18 cellular contexts compared by ENCODE assay signal in the genomic region with DNA sequence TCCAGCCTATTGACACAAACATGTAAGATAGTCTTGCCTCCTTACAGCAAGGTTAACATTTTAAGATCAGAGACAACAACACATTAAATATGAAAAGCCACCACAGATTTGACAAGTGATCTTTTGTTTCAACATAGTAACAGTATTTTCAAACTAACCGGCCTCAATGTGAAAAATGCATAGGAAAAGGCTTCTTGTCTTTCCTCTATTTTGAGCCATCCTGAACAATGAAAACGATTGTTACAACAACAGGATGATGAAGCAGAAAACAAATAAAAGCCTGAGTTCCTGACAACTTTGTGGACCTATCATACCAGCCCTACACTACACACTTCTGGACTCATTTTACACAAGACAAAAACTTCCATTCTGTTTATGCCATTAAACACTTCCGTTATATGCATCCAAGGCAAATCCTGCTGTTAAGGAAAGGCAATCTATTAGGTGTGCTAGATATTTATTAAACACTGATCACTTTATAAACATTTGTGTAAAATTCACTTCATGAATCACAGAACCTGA. TPM values are rescaled to one million over a fixed set of nuclear protein-coding genes. Genes with fewer than 3 reads are reported as not detected.
DNase-seq lines count a peak whose midpoint lies in the region; ATAC-seq and TF ChIP-seq lines count a peak whose summit lies in the region.
"Had no signal": no experiment of that assay in that cellular context is flagged by ENCODE, and none has a peak within 500 bp of the region (broad histone marks: within the 10 kb centered on the region; RNA-seq: fewer than 3 reads in every experiment).

No MANE protein-coding gene starts in this region.

- peaks cover 11% of the 10 kb centered on the region for H3K36me3 Mint-ChIP-seq in activated naive CD4-positive, alpha-beta T cell treated with anti-CD3 and anti-CD28 coated beads, Interleukin-2, amount 50 U/mL, for 24 hours

- no peaks in the 10 kb centered on the region for H3K9me3 ChIP-seq in psoas muscle
- H3K9me3 ChIP-seq: BLaER1, left ventricle myocardium inferior, thyroid gland had no signal

- H3K36me3 ChIP-seq in psoas muscle (ENCODE audit: insufficient read depth in 1 of 2, low read depth in 1 of 2) = no peaks in the 10 kb centered on the region
- H3K36me3 ChIP-seq: left ventricle myocardium inferior, thyroid gland had no signal

- WGBS in psoas muscle, 3 donors = 64 to 69% (median 67%) methylated on average over 3 of the region's 3 CpGs

- peak overlapping the region; percentile 59 for H3K27ac ChIP-seq in temporal lobe (ENCODE audit: low read depth, low read length)
- H3K27ac ChIP-seq in psoas muscle = no peak overlapping the region
- H3K27ac ChIP-seq: BLaER1, left ventricle myocardium inferior, thyroid gland had no signal

- H3K4me1 Mint-ChIP-seq in activated naive CD4-positive, alpha-beta T cell treated with anti-CD3 and anti-CD28 coated beads, Interleukin-2, amount 50 U/mL, for 24 hours = peaks cover 49% of the 10 kb centered on the region

- DNase-seq in activated naive CD4-positive, alpha-beta T cell (lab: John Stamatoyannopoulos, UW) = no peak
- DNase-seq in dermis blood vessel endothelial cell = peak; percentile 53
- peak; percentile 36 to 60 for DNase-seq in lung microvascular endothelial cell (ENCODE audit: low read depth in 2 of 2)
- DNase-seq in psoas muscle = no peak
- DNase-seq in NCI-H748 (lab: John Stamatoyannopoulos, UW; ENCODE audit: unreplicated experiment) = no peak
- DNase-seq: activated CD8-positive, alpha-beta T cell treated with anti-CD3 and anti-CD28 coated beads for 36 hours; activated naive CD4-positive, alpha-beta T cell treated with anti-CD3 and anti-CD28 coated beads, Interleukin-2, amount 50 U/mL, for 16 hours; activated T-cell treated with anti-CD3 and anti-CD28 coated beads, Interleukin-2, amount 50 U/mL, for 4 hours; GDM1; left ventricle myocardium inferior; NCI-H1930; NCI-H446; thyroid gland had no signal

- no peak overlapping the region for H3K4me3 ChIP-seq in psoas muscle
- H3K4me3 ChIP-seq: BLaER1, left ventricle myocardium inferior, thyroid gland had no signal

- intact Hi-C loops in psoas muscle (cut with DNase I) = no loop called here

- peaks cover 14% of the 10 kb centered on the region for H3K4me1 ChIP-seq in psoas muscle

- TF ChIP-seq CTCF in psoas muscle (IDR thresholded peaks at IDR 0.05) = no peak

- H3K9me3 Mint-ChIP-seq in activated naive CD4-positive, alpha-beta T cell treated with anti-CD3 and anti-CD28 coated beads, Interleukin-2, amount 50 U/mL, for 24 hours = no peaks in the 10 kb centered on the region
- H3K9me3 Mint-ChIP-seq: activated CD8-positive, alpha-beta T cell treated with anti-CD3 and anti-CD28 coated beads for 36 hours; activated T-cell treated with anti-CD3 and anti-CD28 coated beads, Interleukin-2, amount 50 U/mL, for 4 hours had no signal

- H3K27ac Mint-ChIP-seq in activated naive CD4-positive, alpha-beta T cell treated with anti-CD3 and anti-CD28 coated beads, Interleukin-2, amount 50 U/mL, for 24 hours = peak overlapping the region; percentile 17
- H3K27ac Mint-ChIP-seq: activated CD8-positive, alpha-beta T cell treated with anti-CD3 and anti-CD28 coated beads for 36 hours had no signal

- no peak overlapping the region for H3K4me3 Mint-ChIP-seq in activated naive CD4-positive, alpha-beta T cell treated with anti-CD3 and anti-CD28 coated beads, Interleukin-2, amount 50 U/mL, for 24 hours
- H3K4me3 Mint-ChIP-seq: activated CD8-positive, alpha-beta T cell treated with anti-CD3 and anti-CD28 coated beads for 36 hours; activated T-cell treated with anti-CD3 and anti-CD28 coated beads, Interleukin-2, amount 50 U/mL, for 4 hours had no signal

- no peak for ATAC-seq in psoas muscle
- ATAC-seq in activated CD4-positive, CD25-positive, alpha-beta regulatory T cell treated with anti-CD3 and anti-CD28 coated beads, Interleukin-2, amount 50 U/mL, for 24 hours = no peak
- ATAC-seq: activated CD8-positive, alpha-beta T cell treated with anti-CD3 and anti-CD28 coated beads for 36 hours; activated T-cell treated with anti-CD3 and anti-CD28 coated beads, Interleukin-2, amount 50 U/mL, for 4 hours; esophagus mucosa had no signal

- H3K27me3 Mint-ChIP-seq in activated naive CD4-positive, alpha-beta T cell treated with anti-CD3 and anti-CD28 coated beads, Interleukin-2, amount 50 U/mL, for 24 hours = no peaks in the 10 kb centered on the region
- H3K27me3 Mint-ChIP-seq: activated CD8-positive, alpha-beta T cell treated with anti-CD3 and anti-CD28 coated beads for 36 hours had no signal

- no peaks in the 10 kb centered on the region for H3K27me3 ChIP-seq in psoas muscle (ENCODE audit: insufficient read depth in 3 of 3, low read length in 2 of 3)
- H3K27me3 ChIP-seq: BLaER1, thyroid gland had no signal

RNA-seq across cellular contexts. Expression of a gene that starts 37.3 kb away (rescaled TPM):
- total RNA-seq in dermis blood vessel endothelial cell = 54.8 and 76.5 TPM in 2 replicates
- 29.9 and 30.2 TPM in 2 replicates for total RNA-seq in lung microvascular endothelial cell
- total RNA-seq in temporal lobe = 16.2 TPM
- 10 to 100 TPM in 3 of 4 donors, 1 to 10 TPM in 1; 7.5 to 28.3 (median 15.5) TPM for total RNA-seq in psoas muscle
- polyA plus RNA-seq in psoas muscle = 10 to 100 TPM in 2 of 3 donors, 1 to 10 TPM in 1; 9.3 to 16.7 (median 15.3) TPM

Comparison
In these comparisons a context has a peak if more than half of its experiments do, and no peak if none do; other contexts are left out.
1. DNase-seq: peak in dermis blood vessel endothelial cell (single experiment) and lung microvascular endothelial cell (2 of 2); none in activated naive CD4-positive, alpha-beta T cell (0 of 4), psoas muscle (0 of 2) and NCI-H748 (single experiment).